23 cellular contexts compared by ENCODE assay signal in genomic region chr22:22682807-22683667, GRCh38. TPM values are rescaled to one million over a fixed set of nuclear protein-coding genes. Genes with fewer than 3 reads are reported as not detected.
DNase-seq lines count a peak whose midpoint lies in the region; FAIRE-seq and TF ChIP-seq lines count a peak whose summit lies in the region.
"Had no signal": no experiment of that assay in that cellular context is flagged by ENCODE, and none has a peak within 500 bp of the region (broad histone marks: within the 10 kb centered on the region; RNA-seq: fewer than 3 reads in every experiment).

No MANE protein-coding gene starts in this region.

- no peak overlapping the region for H3K4me3 Mint-ChIP-seq in activated T-helper 2 cell treated with anti-CD3 and anti-CD28 coated beads, Interferon-gamma antibody, Interleukin-2, Interleukin-4, amounts not matched to agents 10 μg/mL and 5 μg/mL and 100 μg/mL, durations not matched to agents 14 hours and 24 hours and 36 hours (ENCODE audit: low read depth)

- no peak overlapping the region for H3K27ac ChIP-seq in right atrium auricular region
- no peak overlapping the region for H3K27ac ChIP-seq in SJCRH30
- H3K27ac ChIP-seq: left lung, psoas muscle, spleen had no signal

- no peak for TF ChIP-seq POLR2A in GM12892 (IDR thresholded peaks at IDR 0.05; ENCODE audit: low read depth, low read length)

- peak; percentile 58 for FAIRE-seq in GM12892 (lab: Jason Lieb, UNC)

- H3K36me3 ChIP-seq in right atrium auricular region (no peaks in the 10 kb centered on the region), SJCRH30 (no peaks in the 10 kb centered on the region)
- H3K36me3 ChIP-seq: left lung, spleen had no signal

- no peak overlapping the region for H3K4me3 ChIP-seq in right atrium auricular region
- no peak overlapping the region for H3K4me3 ChIP-seq in SJCRH30
- H3K4me3 ChIP-seq: left lung, psoas muscle, spleen had no signal

- no peak for TF ChIP-seq CTCF in right atrium auricular region (IDR thresholded peaks at IDR 0.05)

- H3K9me3 ChIP-seq in right atrium auricular region (no peaks in the 10 kb centered on the region), SJCRH30 (replicated peaks) (no peaks in the 10 kb centered on the region; the same call in 1 of the 2 replicates)
- H3K9me3 ChIP-seq: left lung, psoas muscle, spleen had no signal

- no peaks in the 10 kb centered on the region for H3K36me3 Mint-ChIP-seq in activated T-helper 2 cell treated with anti-CD3 and anti-CD28 coated beads, Interferon-gamma antibody, Interleukin-2, Interleukin-4, amounts not matched to agents 10 μg/mL and 5 μg/mL and 100 μg/mL, durations not matched to agents 14 hours and 24 hours and 36 hours (ENCODE audit: low read depth)

- in situ Hi-C loops in ACHN (cut with HindIII; ENCODE audit: low pct_ligation_motif_present, low pct_unique_long_range_greater_than_20kb, low sequenced_read_pairs): no loop called here

- peaks cover 3% of the 10 kb centered on the region for H3K4me1 Mint-ChIP-seq in activated T-helper 2 cell treated with anti-CD3 and anti-CD28 coated beads, Interferon-gamma antibody, Interleukin-2, Interleukin-4, amounts not matched to agents 10 μg/mL and 5 μg/mL and 100 μg/mL, durations not matched to agents 14 hours and 24 hours and 36 hours (ENCODE audit: low read depth)

- H3K9me3 Mint-ChIP-seq in activated T-helper 2 cell treated with anti-CD3 and anti-CD28 coated beads, Interferon-gamma antibody, Interleukin-2, Interleukin-4, amounts not matched to agents 10 μg/mL and 5 μg/mL and 100 μg/mL, durations not matched to agents 14 hours and 24 hours and 36 hours: no peaks in the 10 kb centered on the region

- no peaks in the 10 kb centered on the region for H3K4me1 ChIP-seq in right atrium auricular region
- peaks cover 6% of the 10 kb centered on the region; the same call in 1 of the 2 replicates for H3K4me1 ChIP-seq in SJCRH30
- H3K4me1 ChIP-seq: left lung, psoas muscle had no signal

- H3K27me3 ChIP-seq in right atrium auricular region: no peaks in the 10 kb centered on the region
- no peaks in the 10 kb centered on the region for H3K27me3 ChIP-seq in SJCRH30
- H3K27me3 ChIP-seq: left lung, spleen had no signal

- H3K27ac Mint-ChIP-seq in activated T-helper 2 cell treated with anti-CD3 and anti-CD28 coated beads, Interferon-gamma antibody, Interleukin-2, Interleukin-4, amounts not matched to agents 10 μg/mL and 5 μg/mL and 100 μg/mL, durations not matched to agents 14 hours and 24 hours and 36 hours: no peak overlapping the region

- no peaks in the 10 kb centered on the region for H3K27me3 Mint-ChIP-seq in activated T-helper 2 cell treated with anti-CD3 and anti-CD28 coated beads, Interferon-gamma antibody, Interleukin-2, Interleukin-4, amounts not matched to agents 10 μg/mL and 5 μg/mL and 100 μg/mL, durations not matched to agents 14 hours and 24 hours and 36 hours (ENCODE audit: low read depth)

- peak; percentile 17 for DNase-seq in ACHN
- no peak for DNase-seq in GM12892 (ENCODE audit: insufficient read length)
- peak; percentile 57 for DNase-seq in amniotic epithelial cell (ENCODE audit: low read depth)
- DNase-seq in iris pigment epithelial cell (ENCODE audit: low read depth): peak; percentile 75
- DNase-seq in stimulated activated naive CD4-positive, alpha-beta T cell treated with Interleukin-2 at 50 U/mL for 16 hours (lab: John Stamatoyannopoulos, UW): no peak
- DNase-seq in right atrium auricular region (ENCODE audit: low spot score): no peak
- no peak for DNase-seq in SJCRH30
- DNase-seq in activated T-helper 2 cell treated with anti-CD3 and anti-CD28 coated beads, Interferon-gamma antibody, Interleukin-2, Interleukin-4, amounts not matched to agents 10 μg/mL and 5 μg/mL and 100 μg/mL, durations not matched to agents 14 hours and 24 hours and 36 hours (ENCODE audit: low spot score): no peak
- DNase-seq: left lung; midbrain; NCI-H1694; NCI-H446; NK-92 treated with Interleukin-12 subunit alpha and Interleukin-12 subunit beta, amount 100 ng/mL, for 24 hours; psoas muscle; substantia nigra had no signal

- intact Hi-C loops in activated T-helper 2 cell treated with anti-CD3 and anti-CD28 coated beads, Interferon-gamma antibody, Interleukin-2, Interleukin-4, amounts not matched to agents 10 μg/mL and 5 μg/mL and 100 μg/mL, durations not matched to agents 14 hours and 24 hours and 36 hours (cut with micrococcal nuclease): loop anchor here (10.0 kb wide), 1 partner anchor 88 kb away; no protein-coding TSS in a partner anchor

RNA-seq across cellular contexts. Expression of gene GGTLC2, which starts 38.6 kb away (rescaled TPM):
- polyA plus RNA-seq in GM12892 (2012; ENCODE audit: missing spikeins): not detected
- total RNA-seq in right atrium auricular region: not detected
- total RNA-seq in SJCRH30 (2014; rRNA removed; shearing (Covaris generic)): not detected in 2 replicates
- total RNA-seq in activated T-helper 2 cell treated with anti-CD3 and anti-CD28 coated beads, Interferon-gamma antibody, Interleukin-2, Interleukin-4, amounts not matched to agents 10 μg/mL and 5 μg/mL and 100 μg/mL, durations not matched to agents 14 hours and 24 hours and 36 hours: not detected in 2 replicates
- total RNA-seq: activated CD8-positive, alpha-beta memory T cell treated with anti-CD3 and anti-CD28 coated beads for 36 hours; cardiac septum; epithelial cell of proximal tubule; glomerular endothelial cell; H4; psoas muscle; spleen had no signal
- polyA plus RNA-seq: adipose tissue, neural cell, psoas muscle, spleen had no signal

Comparison
In these comparisons a context has a peak if more than half of its experiments do, and no peak if none do; other contexts are left out.
1. DNase-seq: peak in ACHN (single experiment), amniotic epithelial cell (single experiment) and iris pigment epithelial cell (single experiment); none in GM12892 (single experiment), stimulated activated naive CD4-positive, alpha-beta T cell treated with Interleukin-2 at 50 U/mL for 16 hours (single experiment), right atrium auricular region (single experiment), SJCRH30 (0 of 2) and activated T-helper 2 cell treated with anti-CD3 and anti-CD28 coated beads, Interferon-gamma antibody, Interleukin-2, Interleukin-4, amounts not matched to agents 10 μg/mL and 5 μg/mL and 100 μg/mL, durations not matched to agents 14 hours and 24 hours and 36 hours (single experiment).